34 cellular contexts compared by ENCODE assay signal in the genomic region with DNA sequence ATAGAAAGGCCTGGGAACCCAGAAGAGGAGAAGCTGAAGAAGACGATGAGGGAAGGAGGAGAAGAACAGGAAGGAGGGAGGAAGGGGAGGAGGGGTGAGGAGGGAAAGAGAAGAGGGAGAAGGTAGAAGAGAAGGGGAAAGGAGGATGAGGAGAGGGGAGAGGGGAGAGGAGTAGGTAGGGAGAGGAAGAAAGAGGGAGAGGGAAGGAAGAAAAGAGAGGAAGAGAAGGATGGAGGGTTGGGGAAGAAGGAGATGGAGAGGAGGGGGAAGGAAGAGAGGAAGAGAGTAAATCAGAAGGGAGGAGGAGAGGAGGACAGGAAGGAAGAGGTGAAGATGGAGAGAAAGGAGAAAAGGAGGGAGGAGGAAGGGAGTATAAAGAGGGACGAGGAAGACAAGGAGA.
"Had no signal": no experiment of that assay in that cellular context is flagged by ENCODE, and none has a peak within 500 bp of the region (broad histone marks: within the 10 kb centered on the region; RNA-seq: fewer than 3 reads in every experiment).

No MANE protein-coding gene starts in this region.

- DNase-seq: Karpas-422, Kasumi-1, MG63, MM.1S, MV-4-11, NCI-H1048, NCI-H1092, NCI-H1092 treated with DMSO at 0.1 percent for 48 hours, NCI-H1105, NCI-H1105 treated with DMSO at 0.1 percent for 48 hours, NCI-H1417 treated with DMSO at 0.1 percent for 48 hours, NCI-H1436, NCI-H1436 treated with DMSO at 0.1 percent for 48 hours, NCI-H146, NCI-H1694, NCI-H1694 treated with DMSO at 0.1 percent for 48 hours, NCI-H187, NCI-H187 treated with DMSO at 0.1 percent for 48 hours, NCI-H1930, NCI-H2029, NCI-H2029 treated with DMSO at 0.1 percent for 48 hours, NCI-H2081, NCI-H2081 treated with DMSO at 0.1 percent for 48 hours, NCI-H2107, NCI-H2171, NCI-H2171 treated with DMSO at 0.1 percent for 48 hours, NCI-H2227 treated with DMSO at 0.1 percent for 48 hours, NCI-H226, NCI-H345, NCI-H446, NCI-H446 treated with DMSO at 0.1 percent for 48 hours, NCI-H510A, NCI-H510A treated with DMSO at 0.1 percent for 48 hours, NCI-H524 had no signal

- H3K9me3 ChIP-seq: MG63 had no signal

- H3K4me3 ChIP-seq: MG63 had no signal

- H3K36me3 ChIP-seq: MG63 had no signal
